Comparison of ENCODE assay signal across 9 cellular contexts in genomic region chr11:122137081-122137793, GRCh38. TPM values are rescaled to one million over a fixed set of nuclear protein-coding genes. Genes with fewer than 3 reads are reported as not detected.
DNase-seq lines count a peak whose midpoint lies in the region; TF ChIP-seq lines count a peak whose summit lies in the region.
"Had no signal": no experiment of that assay in that cellular context is flagged by ENCODE, and none has a peak within 500 bp of the region (broad histone marks: within the 10 kb centered on the region; RNA-seq: fewer than 3 reads in every experiment).

No MANE protein-coding gene starts in this region.

- H3K27me3 ChIP-seq in left ventricle myocardium inferior (ENCODE audit: low read depth) (no peaks in the 10 kb centered on the region), testis (no peaks in the 10 kb centered on the region)

- 30 to 41% methylated on average over 2 of the region's 2 CpGs for WGBS in testis, 2 donors

- H3K4me3 ChIP-seq in astrocyte of the cerebellum (ENCODE audit: low read depth, low read length): no peak overlapping the region
- no peak overlapping the region for H3K4me3 ChIP-seq in left ventricle myocardium inferior
- no peak overlapping the region for H3K4me3 ChIP-seq in testis

- H3K36me3 Mint-ChIP-seq in HFFc6 (ENCODE audit: low read depth): peaks cover 61% of the 10 kb centered on the region

- peak overlapping the region; percentile 37 for H3K27ac ChIP-seq in left ventricle myocardium inferior (replicated peaks)
- H3K27ac ChIP-seq in testis: peak overlapping the region; percentile 4 to 60

- no peaks in the 10 kb centered on the region for H3K9me3 Mint-ChIP-seq in HFFc6

- intact Hi-C loops in left ventricle myocardium inferior (cut with micrococcal nuclease) (no loop called here), testis (cut with DNase I; ENCODE audit: low total_unique reads) (no loop called here)

- in situ Hi-C loops in astrocyte of the cerebellum (cut with HindIII; ENCODE audit: low sequenced_read_pairs): no loop called here

- TF ChIP-seq POLR2A in testis (IDR thresholded peaks at IDR 0.05): no peak

- peaks cover 6% of the 10 kb centered on the region for H3K27me3 Mint-ChIP-seq in HFFc6 (ENCODE audit: insufficient read depth)

- H3K4me3 Mint-ChIP-seq in HFFc6: peak overlapping the region; percentile 75

- H3K4me1 Mint-ChIP-seq in HFFc6 (ENCODE audit: low read depth): peaks cover 100% of the 10 kb centered on the region

- no peak for TF ChIP-seq CTCF in HFFc6 (IDR thresholded peaks at IDR 0.05)
- no peak for TF ChIP-seq CTCF in astrocyte of the cerebellum (IDR thresholded peaks at IDR 0.05; ENCODE audit: low read depth, low read length, missing control alignments)
- TF ChIP-seq CTCF in left ventricle myocardium inferior (IDR thresholded peaks at IDR 0.05; ENCODE audit: borderline replicate concordance): no peak
- TF ChIP-seq CTCF in testis (IDR thresholded peaks at IDR 0.05): no peak

- H3K4me1 ChIP-seq in left ventricle myocardium inferior: peaks cover 3% of the 10 kb centered on the region
- H3K4me1 ChIP-seq in testis: no peaks in the 10 kb centered on the region

- H3K27ac Mint-ChIP-seq in HFFc6: peak overlapping the region; percentile 84

- no peaks in the 10 kb centered on the region for H3K9me3 ChIP-seq in left ventricle myocardium inferior (replicated peaks)
- H3K9me3 ChIP-seq in testis: no peaks in the 10 kb centered on the region

- H3K36me3 ChIP-seq in left ventricle myocardium inferior: no peaks in the 10 kb centered on the region
- H3K36me3 ChIP-seq in testis (ENCODE audit: low read depth, missing control alignments): no peaks in the 10 kb centered on the region

- DNase-seq in HFFc6 (peak; percentile 94), astrocyte of the cerebellum (ENCODE audit: low read depth) (peak; percentile 68), left ventricle myocardium inferior (no peak), testis (no peak), NCI-H128 (lab: John Stamatoyannopoulos, UW; ENCODE audit: unreplicated experiment) (no peak), mucosa of gallbladder (ENCODE audit: low spot score) (no peak)
- DNase-seq in stimulated activated CD4-positive, alpha-beta T cell treated with anti-CD3 and anti-CD28 coated beads, Interleukin-2, amount 100 ng/mL, for 48 hours: no peak
- DNase-seq: effector memory CD4-positive, alpha-beta T cell; NCI-H187 had no signal

RNA-seq across cellular contexts. Expression of gene BLID, which starts 21.2 kb away (rescaled TPM):
- 1 to 10 TPM in 5 of 6 experiments, under 1 TPM in 1; 0.85 to 1.6 (median 1.2) TPM for total RNA-seq in HFFc6 (2021; fragmentation: NEBNext Ultra II Directional; extraction: Animal tissue kit (Norgen Biotek cat#: 25700))
- total RNA-seq in left ventricle myocardium inferior (0.36 TPM), testis (1 to 10 TPM; 2.8 to 4.6 TPM), mucosa of gallbladder (0.75 TPM)
- not detected for polyA plus RNA-seq in testis (ENCODE audit: insufficient read depth, low read depth, low replicate concordance)

Comparison
In these comparisons a context has a peak if more than half of its experiments do, and no peak if none do; other contexts are left out.
1. DNase-seq: peak in HFFc6 (single experiment) and astrocyte of the cerebellum (single experiment); none in left ventricle myocardium inferior (single experiment), testis (single experiment), stimulated activated CD4-positive, alpha-beta T cell treated with anti-CD3 and anti-CD28 coated beads, Interleukin-2, amount 100 ng/mL, for 48 hours (0 of 2), NCI-H128 (single experiment) and mucosa of gallbladder (single experiment).